33 cellular contexts compared by ENCODE assay signal in genomic region chr17:70071620-70072019, GRCh38. TPM values are rescaled to one million over a fixed set of nuclear protein-coding genes. Genes with fewer than 3 reads are reported as not detected.
"Had no signal": no experiment of that assay in that cellular context is flagged by ENCODE, and none has a peak within 500 bp of the region (broad histone marks: within the 10 kb centered on the region; RNA-seq: fewer than 3 reads in every experiment).

No MANE protein-coding gene starts in this region.

- H3K9me3 ChIP-seq: neutrophil, pancreas, psoas muscle, spleen, suprapubic skin, testis, tibial nerve, upper lobe of left lung, vagina had no signal

- H3K36me3 Mint-ChIP-seq: naive thymus-derived CD4-positive, alpha-beta T cell; natural killer cell; stimulated activated memory B cell treated with anti-CD40 and anti-IgM and Interleukin-4, amounts not matched to agents 10 μg/mL and 1 μg/mL and 100 μg/mL, for 72 hours had no signal

- H3K4me3 Mint-ChIP-seq: naive thymus-derived CD4-positive, alpha-beta T cell; natural killer cell; nephron progenitor cell; neural crest cell; stimulated activated memory B cell treated with anti-CD40 and anti-IgM and Interleukin-4, amounts not matched to agents 10 μg/mL and 1 μg/mL and 100 μg/mL, for 72 hours; stimulated activated naive CD8-positive, alpha-beta T cell treated with anti-CD3 and anti-CD28 coated beads, Interleukin-15, amount 100 ng/mL, for 72 hours had no signal

- H3K4me1 ChIP-seq: psoas muscle, spleen, suprapubic skin, upper lobe of left lung, vagina had no signal

- H3K27ac Mint-ChIP-seq: natural killer cell; nephron progenitor cell; progenitor cell of endocrine pancreas; stimulated activated memory B cell treated with anti-CD40 and anti-IgM and Interleukin-4, amounts not matched to agents 10 μg/mL and 1 μg/mL and 100 μg/mL, for 72 hours; stimulated activated naive CD8-positive, alpha-beta T cell treated with anti-CD3 and anti-CD28 coated beads, Interleukin-15, amount 100 ng/mL, for 72 hours had no signal

- DNase-seq: naive thymus-derived CD4-positive, alpha-beta T cell; natural killer cell; nephron progenitor cell; nucleus accumbens; pancreas; posterior cingulate gyrus; psoas muscle; right cardiac atrium; spleen; stimulated activated CD4-positive, alpha-beta T cell treated with anti-CD3 and anti-CD28 coated beads, Interleukin-12 subunit alpha, Interleukin-12 subunit beta, amount 100 ng/mL, for 4 hours; stimulated activated CD4-positive, alpha-beta T cell treated with anti-CD3 and anti-CD28 coated beads, Interleukin-1b, Interleukin-23, amount 100 ng/mL, for 48 hours; stimulated activated CD4-positive, alpha-beta T cell treated with anti-CD3 and anti-CD28 coated beads, Interleukin-4, amount 100 ng/mL, for 1 hour; stimulated activated CD4-positive, alpha-beta T cell treated with anti-CD3 and anti-CD28 coated beads, Interleukin-4, amount 100 ng/mL, for 4 hours; stimulated activated CD8-positive, alpha-beta memory T cell treated with anti-CD3 and anti-CD28 coated beads, Interleukin-4, amount 100 ng/mL, for 48 hours; stimulated activated naive CD4-positive, alpha-beta T cell; stimulated activated naive CD8-positive, alpha-beta T cell treated with anti-CD3 and anti-CD28 coated beads, Interleukin-15, amount 100 ng/mL, for 72 hours; stimulated activated naive CD8-positive, alpha-beta T cell treated with anti-CD3 and anti-CD28 coated beads, Interleukin-15, Interleukin-2, amounts not matched to agents 100 U/mL and 50 U/mL, for 24 hours; substantia nigra; testis; upper lobe of left lung had no signal

- FAIRE-seq: pancreas, urothelium cell line had no signal

- H3K27me3 ChIP-seq: neutrophil, pancreas, spleen, suprapubic skin, testis, tibial nerve, upper lobe of left lung, vagina had no signal

- H3K4me2 ChIP-seq: smooth muscle cell had no signal

- ATAC-seq: naive thymus-derived CD4-positive, alpha-beta T cell; natural killer cell; pancreas; psoas muscle; right cardiac atrium; sciatic nerve; stimulated activated memory B cell treated with anti-CD40 and anti-IgM and Interleukin-4, amounts not matched to agents 10 μg/mL and 1 μg/mL and 100 μg/mL, for 72 hours; stimulated activated naive CD8-positive, alpha-beta T cell treated with anti-CD3 and anti-CD28 coated beads, Interleukin-15, amount 100 ng/mL, for 72 hours; stimulated activated naive CD8-positive, alpha-beta T cell treated with anti-CD3 and anti-CD28 coated beads, Interleukin-15, Interleukin-2, amounts not matched to agents 100 U/mL and 50 U/mL, for 24 hours had no signal

- H3K4me3 ChIP-seq: pancreas, psoas muscle, skin epidermis, smooth muscle cell, spleen, suprapubic skin, testis, tibial nerve, upper lobe of left lung, vagina had no signal

- H3K27ac ChIP-seq: neutrophil, pancreas, psoas muscle, skin epidermis, suprapubic skin, testis, upper lobe of left lung, vagina had no signal

- H3K9me3 Mint-ChIP-seq: nephron progenitor cell; stimulated activated memory B cell treated with anti-CD40 and anti-IgM and Interleukin-4, amounts not matched to agents 10 μg/mL and 1 μg/mL and 100 μg/mL, for 72 hours; stimulated activated naive CD8-positive, alpha-beta T cell treated with anti-CD3 and anti-CD28 coated beads, Interleukin-15, amount 100 ng/mL, for 72 hours had no signal

- H3K4me1 Mint-ChIP-seq: natural killer cell; stimulated activated memory B cell treated with anti-CD40 and anti-IgM and Interleukin-4, amounts not matched to agents 10 μg/mL and 1 μg/mL and 100 μg/mL, for 72 hours; stimulated activated naive CD8-positive, alpha-beta T cell treated with anti-CD3 and anti-CD28 coated beads, Interleukin-15, amount 100 ng/mL, for 72 hours had no signal

- H3K27me3 Mint-ChIP-seq: progenitor cell of endocrine pancreas; stimulated activated memory B cell treated with anti-CD40 and anti-IgM and Interleukin-4, amounts not matched to agents 10 μg/mL and 1 μg/mL and 100 μg/mL, for 72 hours had no signal

- H3K36me3 ChIP-seq: neutrophil, pancreas, spleen, suprapubic skin, tibial nerve, upper lobe of left lung, vagina had no signal

RNA-seq across cellular contexts. Expression of gene KCNJ16, which starts 3.4 kb away (rescaled TPM):
- total RNA-seq: naive thymus-derived CD4-positive, alpha-beta T cell; natural killer cell; osteocyte; psoas muscle; smooth muscle cell; suprapubic skin; ureter; vagina had no signal
- polyA plus RNA-seq: naive thymus-derived CD4-positive, alpha-beta T cell; right cardiac atrium had no signal
